23 cellular contexts compared by ENCODE assay signal in the genomic region with DNA sequence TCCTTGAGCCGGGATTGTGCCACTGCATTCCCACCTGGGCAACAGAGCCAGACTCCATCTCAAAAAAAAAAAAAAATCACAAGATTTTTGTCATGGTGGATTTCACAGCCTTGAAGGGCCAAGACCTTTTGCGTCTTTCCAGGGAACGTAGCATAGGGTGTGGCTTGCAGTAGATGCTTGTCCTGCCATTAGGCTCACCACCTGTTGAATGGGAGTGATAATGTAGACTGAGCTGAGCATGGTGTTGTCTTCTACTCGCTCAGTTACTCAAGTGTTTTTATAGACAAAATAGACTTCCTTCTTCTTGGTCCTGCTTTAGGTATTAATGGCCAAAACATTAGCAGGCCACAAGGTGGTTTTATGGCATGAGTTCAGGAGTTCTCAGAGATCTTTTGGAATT. TPM values are rescaled to one million over a fixed set of nuclear protein-coding genes. Genes with fewer than 3 reads are reported as not detected.
DNase-seq lines count a peak whose midpoint lies in the region; ATAC-seq, FAIRE-seq and TF ChIP-seq lines count a peak whose summit lies in the region.
"Had no signal": no experiment of that assay in that cellular context is flagged by ENCODE, and none has a peak within 500 bp of the region (broad histone marks: within the 10 kb centered on the region; RNA-seq: fewer than 3 reads in every experiment).

No MANE protein-coding gene starts in this region.

- H3K27me3 Mint-ChIP-seq in activated CD8-positive, alpha-beta T cell treated with anti-CD3 and anti-CD28 coated beads for 36 hours = no peaks in the 10 kb centered on the region
- no peaks in the 10 kb centered on the region for H3K27me3 Mint-ChIP-seq in activated CD8-positive, alpha-beta T cell treated with anti-CD3 and anti-CD28 coated beads, Interleukin-2, amount 10 ng/mL, durations not matched to agents 7 days and 5 days (ENCODE audit: low read depth)
- H3K27me3 Mint-ChIP-seq: CD4-positive, CD25-positive, alpha-beta regulatory T cell had no signal

- H2AFZ ChIP-seq in HepG2 (ENCODE audit: low read length) = no peak overlapping the region

- H3K4me1 ChIP-seq in HepG2 (ENCODE audit: insufficient read depth, low read length) = peaks cover 1% of the 10 kb centered on the region; the same call in 1 of the 2 replicates
- H3K4me1 ChIP-seq in right lobe of liver = peaks cover 0 to 7% (median 2%) of the 10 kb centered on the region in 4 donors
- no peaks in the 10 kb centered on the region for H3K4me1 ChIP-seq in HEK293 (ENCODE audit: control insufficient read depth, insufficient read depth, low read length)
- peaks cover 45% of the 10 kb centered on the region in 2 experiments for H3K4me1 ChIP-seq in neutrophil (ENCODE audit: control insufficient read depth in 1 of 2, insufficient read depth in 1 of 2, low read depth in 1 of 2, low read length in 1 of 2)
- H3K4me1 ChIP-seq: BE2C had no signal

- no peak for FAIRE-seq in HepG2 (lab: Jason Lieb, UNC)
- FAIRE-seq: GM12891, GM18507 had no signal

- in situ Hi-C loops in HepG2 (cut with HindIII; ENCODE audit: extremely low pct_ligation_motif_present, low pct_unique_long_range_greater_than_20kb) = no loop called here

- H3K4me3 Mint-ChIP-seq in activated CD8-positive, alpha-beta T cell treated with anti-CD3 and anti-CD28 coated beads for 36 hours = no peak overlapping the region
- H3K4me3 Mint-ChIP-seq in activated CD8-positive, alpha-beta T cell treated with anti-CD3 and anti-CD28 coated beads, Interleukin-2, amount 10 ng/mL, durations not matched to agents 7 days and 5 days = no peak overlapping the region
- H3K4me3 Mint-ChIP-seq: CD4-positive, CD25-positive, alpha-beta regulatory T cell; CD8-positive, alpha-beta memory T cell had no signal

- no peaks in the 10 kb centered on the region for H4K20me1 ChIP-seq in HepG2 (ENCODE audit: insufficient read depth, low read length)

- H3K27ac Mint-ChIP-seq in activated CD8-positive, alpha-beta T cell treated with anti-CD3 and anti-CD28 coated beads for 36 hours = peak overlapping the region; percentile 76
- no peak overlapping the region for H3K27ac Mint-ChIP-seq in activated CD8-positive, alpha-beta T cell treated with anti-CD3 and anti-CD28 coated beads, Interleukin-2, amount 10 ng/mL, durations not matched to agents 7 days and 5 days

- DNase-seq in activated CD8-positive, alpha-beta T cell treated with anti-CD3 and anti-CD28 coated beads for 36 hours = no peak
- DNase-seq in activated CD8-positive, alpha-beta T cell treated with anti-CD3 and anti-CD28 coated beads, Interleukin-2, amount 10 ng/mL, durations not matched to agents 7 days and 5 days = no peak
- DNase-seq in HepG2 (ENCODE audit: low spot score) (no peak), right lobe of liver (no peak), A172 (ENCODE audit: low spot score) (no peak)
- DNase-seq: 8988T; BE2C; C1 segment of cervical spinal cord; CD4-positive, CD25-positive, alpha-beta regulatory T cell; CD8-positive, alpha-beta memory T cell; COR-L47; DMS 273 treated with DMSO at 0.1 percent for 48 hours; DMS53; DND-41; EL; GOT3; H7 had no signal

- H3K4me3 ChIP-seq in HepG2 (replicated peaks in 1 of 3; ENCODE audit: insufficient read depth in 1 of 3, low read depth in 2 of 3, low read length in 3 of 3) (no peak overlapping the region), right lobe of liver (no peak overlapping the region), HEK293 (ENCODE audit: low read depth, low read length) (no peak overlapping the region), neutrophil (ENCODE audit: low read depth in 1 of 2, low read length in 1 of 2) (no peak overlapping the region)

- CTCF ChIA-PET in activated CD8-positive, alpha-beta T cell treated with anti-CD3 and anti-CD28 coated beads for 36 hours (lab: Charles Lee) = interaction anchor here (1.0 kb wide), 1 partner anchor 13 kb away, joined by 3 read pairs; no protein-coding TSS in a partner anchor
- CTCF ChIA-PET in activated CD8-positive, alpha-beta T cell treated with anti-CD3 and anti-CD28 coated beads, Interleukin-2, amount 10 ng/mL, durations not matched to agents 7 days and 5 days (lab: Charles Lee) = no interaction called here
- CTCF ChIA-PET in HepG2 (lab: Yijun Ruan, JAX; ENCODE audit: low intra/inter-chr PET ratio, low total read pairs) = no interaction called here
- CTCF ChIA-PET in HEK293 (lab: Yijun Ruan, JAX) = no interaction called here

- peaks cover 62% of the 10 kb centered on the region for H3K36me3 Mint-ChIP-seq in activated CD8-positive, alpha-beta T cell treated with anti-CD3 and anti-CD28 coated beads for 36 hours (ENCODE audit: low read depth)
- peaks cover 71% of the 10 kb centered on the region for H3K36me3 Mint-ChIP-seq in activated CD8-positive, alpha-beta T cell treated with anti-CD3 and anti-CD28 coated beads, Interleukin-2, amount 10 ng/mL, durations not matched to agents 7 days and 5 days (ENCODE audit: low read depth)

- H3K9me3 ChIP-seq in HepG2 (ENCODE audit: low read length) (no peaks in the 10 kb centered on the region), right lobe of liver (no peaks in the 10 kb centered on the region), HEK293 (ENCODE audit: control insufficient read depth, insufficient read depth, low read depth, low read length) (no peaks in the 10 kb centered on the region), neutrophil (no peaks in the 10 kb centered on the region)
- H3K9me3 ChIP-seq: BE2C had no signal

- TF ChIP-seq EP300 in HepG2 (IDR thresholded peaks at IDR 0.05; ENCODE audit: low read depth in 2 of 2, low read length in 2 of 2) (no peak), HepG2 (CRISPR knock-in tag; IDR thresholded peaks at IDR 0.05; ENCODE audit: borderline replicate concordance) (no peak)

- peaks cover 32% of the 10 kb centered on the region for H3K4me1 Mint-ChIP-seq in activated CD8-positive, alpha-beta T cell treated with anti-CD3 and anti-CD28 coated beads for 36 hours (ENCODE audit: low read depth)
- H3K4me1 Mint-ChIP-seq in activated CD8-positive, alpha-beta T cell treated with anti-CD3 and anti-CD28 coated beads, Interleukin-2, amount 10 ng/mL, durations not matched to agents 7 days and 5 days (ENCODE audit: low read depth) = peaks cover 37% of the 10 kb centered on the region

- H3K79me2 ChIP-seq in HepG2 (ENCODE audit: insufficient read depth, low read length) = no peaks in the 10 kb centered on the region

- no peak for TF ChIP-seq RAD21 in HepG2 (CRISPR knock-in tag; IDR thresholded peaks at IDR 0.05)

- H3K9ac ChIP-seq in HepG2 (ENCODE audit: insufficient read depth, low read depth, low read length) = no peak overlapping the region

- TF ChIP-seq POLR2A in HepG2 (IDR thresholded peaks at IDR 0.05; ENCODE audit: insufficient read depth in 1 of 2, low read depth in 2 of 2, low read length in 2 of 2) = no peak
- no peak for TF ChIP-seq POLR2A in right lobe of liver (IDR thresholded peaks at IDR 0.05)

- intact Hi-C loops in activated CD8-positive, alpha-beta T cell treated with anti-CD3 and anti-CD28 coated beads for 36 hours (cut with micrococcal nuclease) = no loop called here
- intact Hi-C loops in HepG2 (cut with micrococcal nuclease; ENCODE audit: unreplicated experiment) = no loop called here
- intact Hi-C loops in right lobe of liver (cut with DNase I) = no loop called here

- no peak for ATAC-seq in activated CD8-positive, alpha-beta T cell treated with anti-CD3 and anti-CD28 coated beads for 36 hours
- ATAC-seq in activated CD8-positive, alpha-beta T cell treated with anti-CD3 and anti-CD28 coated beads, Interleukin-2, amount 10 ng/mL, durations not matched to agents 7 days and 5 days = no peak
- ATAC-seq in HepG2 (no peak), right lobe of liver (no peak), HG03432 (IDR thresholded peaks at IDR 0.05; ENCODE audit: unreplicated experiment) (no peak)
- ATAC-seq: HCT116 had no signal

- WGBS in HepG2 (ENCODE audit: low lambda C conversion rate) = 98% methylated on average over 4 of the region's 4 CpGs
- 81% methylated on average over 4 of the region's 4 CpGs for WGBS in right lobe of liver (ENCODE audit: insufficient coverage, low coverage, low lambda C conversion rate, missing lambda C conversion rate)

- POLR2A ChIA-PET in activated CD8-positive, alpha-beta T cell treated with anti-CD3 and anti-CD28 coated beads for 36 hours (lab: Charles Lee) = interaction anchor here (1.0 kb wide), 1 partner anchor 21 kb away, joined by 3 read pairs; no protein-coding TSS in a partner anchor
- POLR2A ChIA-PET in activated CD8-positive, alpha-beta T cell treated with anti-CD3 and anti-CD28 coated beads, Interleukin-2, amount 10 ng/mL, durations not matched to agents 7 days and 5 days (lab: Charles Lee) = interaction anchor here (0.8 kb wide), 1 partner anchor 39 kb away, joined by 3 read pairs; no protein-coding TSS in a partner anchor
- POLR2A ChIA-PET in HepG2 (lab: Yijun Ruan, JAX) = interaction anchor here (1.0 kb wide), 1 partner anchor 38 kb away, joined by 3 read pairs; no protein-coding TSS in a partner anchor
- POLR2A ChIA-PET in HEK293 (lab: Yijun Ruan, JAX) = no interaction called here

- peaks cover 36 to 92% of the 10 kb centered on the region in 2 experiments for H3K36me3 ChIP-seq in HepG2 (replicated peaks in 1 of 2; ENCODE audit: control insufficient read depth in 1 of 2, insufficient read depth in 2 of 2, low read length in 2 of 2)
- peaks cover 0 to 68% (median 28%) of the 10 kb centered on the region in 4 donors for H3K36me3 ChIP-seq in right lobe of liver
- peaks cover 0 to 96% of the 10 kb centered on the region in 2 experiments for H3K36me3 ChIP-seq in HEK293 (ENCODE audit: control insufficient read depth in 2 of 2, insufficient read depth in 1 of 2, low read length in 2 of 2)
- peaks cover 35% of the 10 kb centered on the region for H3K36me3 ChIP-seq in neutrophil

- no peak for TF ChIP-seq CTCF in activated CD8-positive, alpha-beta T cell treated with anti-CD3 and anti-CD28 coated beads for 36 hours (IDR thresholded peaks at IDR 0.05)
- TF ChIP-seq CTCF in HepG2 (CRISPR knock-in tag; IDR thresholded peaks at IDR 0.05) (no peak), right lobe of liver (IDR thresholded peaks at IDR 0.05) (no peak), HEK293 (tag by site-specific recombination; IDR thresholded peaks at IDR 0.05) (no peak), neutrophil (IDR thresholded peaks at IDR 0.05) (no peak)

- H3K27me3 ChIP-seq in HepG2 (ENCODE audit: control insufficient read depth in 1 of 2, insufficient read depth in 2 of 2, low read length in 2 of 2) (no peaks in the 10 kb centered on the region), right lobe of liver (no peaks in the 10 kb centered on the region), neutrophil (no peaks in the 10 kb centered on the region)
- H3K27me3 ChIP-seq: BE2C had no signal

- no peaks in the 10 kb centered on the region for H3K9me3 Mint-ChIP-seq in activated CD8-positive, alpha-beta T cell treated with anti-CD3 and anti-CD28 coated beads for 36 hours
- H3K9me3 Mint-ChIP-seq in activated CD8-positive, alpha-beta T cell treated with anti-CD3 and anti-CD28 coated beads, Interleukin-2, amount 10 ng/mL, durations not matched to agents 7 days and 5 days (ENCODE audit: insufficient read depth) = no peaks in the 10 kb centered on the region
- H3K9me3 Mint-ChIP-seq: CD4-positive, CD25-positive, alpha-beta regulatory T cell; CD8-positive, alpha-beta memory T cell had no signal

- no peak overlapping the region for H3K4me2 ChIP-seq in HepG2 (ENCODE audit: low read depth, low read length)

- H3K27ac ChIP-seq in HepG2 (ENCODE audit: extremely low read length, insufficient read depth, low read length) (no peak overlapping the region), right lobe of liver (no peak overlapping the region), HEK293 (ENCODE audit: extremely low read depth, low read depth, low read length) (no peak overlapping the region), neutrophil (peak overlapping the region; percentile 6)

- BruUV-seq in HepG2 (replicated peaks; lab: Mats Ljungman, UMichigan) = no TSS peak

RNA-seq across cellular contexts. Expression of gene JADE1, which starts 40.8 kb away (rescaled TPM):
- total RNA-seq in activated CD8-positive, alpha-beta T cell treated with anti-CD3 and anti-CD28 coated beads for 36 hours = 10 to 100 TPM; 30.5 to 31.6 TPM
- total RNA-seq in activated CD8-positive, alpha-beta T cell treated with anti-CD3 and anti-CD28 coated beads, Interleukin-2, amount 10 ng/mL, durations not matched to agents 7 days and 5 days = 10 to 100 TPM; 33.5 to 36.0 TPM
- 19.3 and 23.4 TPM in 2 replicates for total RNA-seq in HepG2 (2016; rRNA removed; fragmentation: Illumina TruSeq; extraction: Trizol)
- total RNA-seq in HepG2 (2016; cell fraction: cytosol; rRNA removed; fragmentation: Illumina TruSeq; extraction: Trizol; ENCODE audit: low read depth) = 6.6 and 7.7 TPM in 2 replicates
- total RNA-seq in HepG2 (2016; cell fraction: insoluble cytoplasmic fraction; rRNA removed; fragmentation: Illumina TruSeq; extraction: Trizol) = 18.1 and 21.4 TPM in 2 replicates
- total RNA-seq in HepG2 (2016; cell fraction: membrane; rRNA removed; fragmentation: Illumina TruSeq; extraction: Trizol) = 10.8 and 10.9 TPM in 2 replicates
- 20.7 and 21.9 TPM in 2 replicates for total RNA-seq in HepG2 (2016; cell fraction: nucleus; rRNA removed; fragmentation: Illumina TruSeq; extraction: Trizol)
- 4.9 and 5.4 TPM in 2 replicates for polyA plus RNA-seq in HepG2 (2011; rRNA removed)
- polyA plus RNA-seq in HepG2 (2011; cell fraction: cytosol; rRNA removed) = 4.4 and 4.5 TPM in 2 replicates
- polyA plus RNA-seq in HepG2 (2011; cell fraction: nucleus; rRNA removed) = 9.5 and 9.6 TPM in 2 replicates
- 10.1 and 12.2 TPM in 2 replicates for polyA plus RNA-seq in HepG2 (2012)
- 1.0 and 1.1 TPM in 2 replicates for polyA plus RNA-seq in HepG2 (2016; cell fraction: cytosol; fragmentation: Illumina TruSeq; extraction: Trizol; ENCODE audit: low read depth)
- polyA plus RNA-seq in HepG2 (2016; cell fraction: insoluble cytoplasmic fraction; fragmentation: Illumina TruSeq; extraction: Trizol; ENCODE audit: low read depth) = 17.4 and 18.4 TPM in 2 replicates
- polyA plus RNA-seq in HepG2 (2016; cell fraction: membrane; fragmentation: Illumina TruSeq; extraction: Trizol; ENCODE audit: low read depth) = 4.8 and 4.9 TPM in 2 replicates
- 25.1 and 26.7 TPM in 2 replicates for polyA plus RNA-seq in HepG2 (2016; cell fraction: nucleus; fragmentation: Illumina TruSeq; extraction: Trizol; ENCODE audit: insufficient read depth, low read depth)
- 18.0 and 27.0 TPM in 2 replicates for polyA minus RNA-seq in HepG2 (2011; rRNA and poly(A)+ RNA removed; ENCODE audit: low replicate concordance)
- polyA minus RNA-seq in HepG2 (2011; cell fraction: cytosol; rRNA and poly(A)+ RNA removed) = 7.4 and 7.7 TPM in 2 replicates
- polyA minus RNA-seq in HepG2 (2011; cell fraction: nucleus; rRNA and poly(A)+ RNA removed) = 18.4 and 20.6 TPM in 2 replicates
- total RNA-seq in right lobe of liver = 10 to 100 TPM in 3 of 6 experiments, 1 to 10 TPM in 3; 8.2 to 16.9 (median 9.9) TPM
- 16.3 and 17.7 TPM in 2 replicates for total RNA-seq in A172 (2014; rRNA removed; shearing (Covaris generic))
